Comparison of ENCODE assay signal across 1 cellular context in genomic region chr1:11518791-11519628, GRCh38.
TF ChIP-seq lines count a peak whose summit lies in the region.

No MANE protein-coding gene starts in this region.

TF ChIP-seq in GM23338, 12 proteins besides CTCF, POLR2A, EP300 and RAD21 (continued from another document):
- no peak for TF ChIP-seq REST (IDR thresholded peaks at IDR 0.05; ENCODE audit: unreplicated experiment)
- TF ChIP-seq NANOG (IDR thresholded peaks at IDR 0.05; ENCODE audit: borderline replicate concordance): no peak
- no peak for TF ChIP-seq EZH2phosphoT487 (IDR thresholded peaks at IDR 0.05; ENCODE audit: unreplicated experiment)
- TF ChIP-seq, protein P1, sequence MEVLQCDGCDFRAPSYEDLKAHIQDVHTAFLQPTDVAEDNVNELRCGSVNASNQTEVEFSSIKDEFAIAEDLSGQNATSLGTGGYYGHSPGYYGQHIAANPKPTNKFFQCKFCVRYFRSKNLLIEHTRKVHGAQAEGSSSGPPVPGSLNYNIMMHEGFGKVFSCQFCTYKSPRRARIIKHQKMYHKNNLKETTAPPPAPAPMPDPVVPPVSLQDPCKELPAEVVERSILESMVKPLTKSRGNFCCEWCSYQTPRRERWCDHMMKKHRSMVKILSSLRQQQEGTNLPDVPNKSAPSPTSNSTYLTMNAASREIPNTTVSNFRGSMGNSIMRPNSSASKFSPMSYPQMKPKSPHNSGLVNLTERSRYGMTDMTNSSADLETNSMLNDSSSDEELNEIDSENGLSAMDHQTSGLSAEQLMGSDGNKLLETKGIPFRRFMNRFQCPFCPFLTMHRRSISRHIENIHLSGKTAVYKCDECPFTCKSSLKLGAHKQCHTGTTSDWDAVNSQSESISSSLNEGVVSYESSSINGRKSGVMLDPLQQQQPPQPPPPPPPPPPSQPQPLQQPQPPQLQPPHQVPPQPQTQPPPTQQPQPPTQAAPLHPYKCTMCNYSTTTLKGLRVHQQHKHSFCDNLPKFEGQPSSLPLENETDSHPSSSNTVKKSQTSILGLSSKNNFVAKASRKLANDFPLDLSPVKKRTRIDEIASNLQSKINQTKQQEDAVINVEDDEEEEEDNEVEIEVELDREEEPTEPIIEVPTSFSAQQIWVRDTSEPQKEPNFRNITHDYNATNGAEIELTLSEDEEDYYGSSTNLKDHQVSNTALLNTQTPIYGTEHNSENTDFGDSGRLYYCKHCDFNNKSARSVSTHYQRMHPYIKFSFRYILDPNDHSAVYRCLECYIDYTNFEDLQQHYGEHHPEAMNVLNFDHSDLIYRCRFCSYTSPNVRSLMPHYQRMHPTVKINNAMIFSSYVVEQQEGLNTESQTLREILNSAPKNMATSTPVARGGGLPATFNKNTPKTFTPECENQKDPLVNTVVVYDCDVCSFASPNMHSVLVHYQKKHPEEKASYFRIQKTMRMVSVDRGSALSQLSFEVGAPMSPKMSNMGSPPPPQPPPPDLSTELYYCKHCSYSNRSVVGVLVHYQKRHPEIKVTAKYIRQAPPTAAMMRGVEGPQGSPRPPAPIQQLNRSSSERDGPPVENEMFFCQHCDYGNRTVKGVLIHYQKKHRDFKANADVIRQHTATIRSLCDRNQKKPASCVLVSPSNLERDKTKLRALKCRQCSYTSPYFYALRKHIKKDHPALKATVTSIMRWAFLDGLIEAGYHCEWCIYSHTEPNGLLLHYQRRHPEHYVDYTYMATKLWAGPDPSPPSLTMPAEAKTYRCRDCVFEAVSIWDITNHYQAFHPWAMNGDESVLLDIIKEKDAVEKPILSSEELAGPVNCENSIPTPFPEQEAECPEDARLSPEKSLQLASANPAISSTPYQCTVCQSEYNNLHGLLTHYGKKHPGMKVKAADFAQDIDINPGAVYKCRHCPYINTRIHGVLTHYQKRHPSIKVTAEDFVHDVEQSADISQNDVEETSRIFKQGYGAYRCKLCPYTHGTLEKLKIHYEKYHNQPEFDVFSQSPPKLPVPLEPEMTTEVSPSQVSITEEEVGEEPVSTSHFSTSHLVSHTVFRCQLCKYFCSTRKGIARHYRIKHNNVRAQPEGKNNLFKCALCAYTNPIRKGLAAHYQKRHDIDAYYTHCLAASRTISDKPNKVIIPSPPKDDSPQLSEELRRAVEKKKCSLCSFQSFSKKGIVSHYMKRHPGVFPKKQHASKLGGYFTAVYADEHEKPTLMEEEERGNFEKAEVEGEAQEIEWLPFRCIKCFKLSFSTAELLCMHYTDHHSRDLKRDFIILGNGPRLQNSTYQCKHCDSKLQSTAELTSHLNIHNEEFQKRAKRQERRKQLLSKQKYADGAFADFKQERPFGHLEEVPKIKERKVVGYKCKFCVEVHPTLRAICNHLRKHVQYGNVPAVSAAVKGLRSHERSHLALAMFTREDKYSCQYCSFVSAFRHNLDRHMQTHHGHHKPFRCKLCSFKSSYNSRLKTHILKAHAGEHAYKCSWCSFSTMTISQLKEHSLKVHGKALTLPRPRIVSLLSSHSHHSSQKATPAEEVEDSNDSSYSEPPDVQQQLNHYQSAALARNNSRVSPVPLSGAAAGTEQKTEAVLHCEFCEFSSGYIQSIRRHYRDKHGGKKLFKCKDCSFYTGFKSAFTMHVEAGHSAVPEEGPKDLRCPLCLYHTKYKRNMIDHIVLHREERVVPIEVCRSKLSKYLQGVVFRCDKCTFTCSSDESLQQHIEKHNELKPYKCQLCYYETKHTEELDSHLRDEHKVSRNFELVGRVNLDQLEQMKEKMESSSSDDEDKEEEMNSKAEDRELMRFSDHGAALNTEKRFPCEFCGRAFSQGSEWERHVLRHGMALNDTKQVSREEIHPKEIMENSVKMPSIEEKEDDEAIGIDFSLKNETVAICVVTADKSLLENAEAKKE (CRISPR knock-in tag; IDR thresholded peaks at IDR 0.05): no peak
